9 cellular contexts compared by ENCODE assay signal in genomic region chr4:37603070-37603468, GRCh38.
DNase-seq lines count a peak whose midpoint lies in the region; ATAC-seq and TF ChIP-seq lines count a peak whose summit lies in the region.
"Had no signal": no experiment of that assay in that cellular context is flagged by ENCODE, and none has a peak within 500 bp of the region (broad histone marks: within the 10 kb centered on the region; RNA-seq: fewer than 3 reads in every experiment).

No MANE protein-coding gene starts in this region.

- 8 to 9% methylated on average over 10 of the region's 10 CpGs for WGBS in lung, 2 donors

- H3K4me3 ChIP-seq in lung: no peak overlapping the region
- H3K4me3 ChIP-seq: BLaER1 treated with 17β-estradiol and CSF1 and Interleukin-3, amounts not matched to agents 10 nM and 100 nM had no signal

- ATAC-seq in HG02938 (IDR thresholded peaks at IDR 0.05; ENCODE audit: unreplicated experiment) (peak; percentile 81), lung (ENCODE audit: insufficient read depth, low FRiP score) (peak; percentile 89)

- H3K4me1 ChIP-seq in lung (ENCODE audit: control insufficient read depth in 2 of 2, insufficient read depth in 2 of 2, low read length in 2 of 2): no peaks in the 10 kb centered on the region

- no peak overlapping the region for H3K27ac ChIP-seq in lung (ENCODE audit: low read depth in 1 of 2, low read length in 1 of 2)
- H3K27ac ChIP-seq: BLaER1 treated with 17β-estradiol and CSF1 and Interleukin-3, amounts not matched to agents 10 nM and 100 nM had no signal

- DNase-seq in NCI-H1417 (lab: John Stamatoyannopoulos, UW) (peak; percentile 50 to 79 (median 74)), NCI-H1417 treated with DMSO at 0.1 percent for 48 hours (lab: John Stamatoyannopoulos, UW) (no peak), NCI-H226 (peak; percentile 56), dermis blood vessel endothelial cell (peak; percentile 87), lung (ENCODE audit: low spot score) (peak; percentile 87)
- DNase-seq in activated CD4-positive, alpha-beta T cell treated with anti-CD3 and anti-CD28 coated beads, Interleukin-2, amount 50 U/mL, for 48 hours: peak; percentile 82 to 85
- peak; percentile 60 for DNase-seq in stimulated activated CD8-positive, alpha-beta memory T cell treated with anti-CD3 and anti-CD28 coated beads, Interleukin-12 subunit alpha, Interleukin-12 subunit beta, amount 100 ng/mL, for 1 hour (ENCODE audit: low read depth)

- peak; percentile 82 for TF ChIP-seq CTCF in lung (IDR thresholded peaks at IDR 0.05; ENCODE audit: control extremely low read depth, extremely low read depth)

- H3K36me3 ChIP-seq in lung (ENCODE audit: control insufficient read depth in 2 of 2, insufficient read depth in 2 of 2, low read length in 2 of 2): no peaks in the 10 kb centered on the region

- H3K27me3 ChIP-seq in lung (ENCODE audit: control insufficient read depth, insufficient read depth): no peaks in the 10 kb centered on the region
- H3K27me3 ChIP-seq: BLaER1 treated with 17β-estradiol and CSF1 and Interleukin-3, amounts not matched to agents 10 nM and 100 nM had no signal

- no peaks in the 10 kb centered on the region for H3K9me3 ChIP-seq in lung (ENCODE audit: control insufficient read depth in 2 of 2, insufficient read depth in 1 of 2, low read length in 1 of 2)
